29 cellular contexts compared by ENCODE assay signal in the genomic region with DNA sequence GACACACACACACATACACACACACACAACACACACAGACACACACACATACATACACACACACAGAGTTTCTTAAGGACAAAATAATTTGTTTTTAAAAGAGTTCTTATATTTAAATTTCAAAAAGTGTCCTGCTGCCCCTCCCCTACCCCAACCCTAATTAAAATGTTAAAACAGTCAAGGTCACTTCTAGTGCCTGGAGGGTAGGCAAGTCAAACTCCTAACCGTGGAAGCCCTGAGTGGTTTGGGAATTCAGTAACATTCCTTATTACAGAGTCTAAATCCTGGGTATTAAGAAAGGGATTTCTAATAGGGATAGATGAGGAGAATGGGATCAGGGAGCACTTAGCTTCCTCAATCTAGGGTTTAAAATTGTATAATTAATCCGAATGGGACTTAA.
DNase-seq lines count a peak whose midpoint lies in the region; ATAC-seq, FAIRE-seq and TF ChIP-seq lines count a peak whose summit lies in the region.
"Had no signal": no experiment of that assay in that cellular context is flagged by ENCODE, and none has a peak within 500 bp of the region (broad histone marks: within the 10 kb centered on the region; RNA-seq: fewer than 3 reads in every experiment).

No MANE protein-coding gene starts in this region.

- H3K4ac ChIP-seq in H9 (ENCODE audit: low read depth, low read length): no peak overlapping the region
- no peak overlapping the region for H3K4ac ChIP-seq in H1 (replicated peaks; ENCODE audit: insufficient read length, low read depth, low read length)

- H3K27ac ChIP-seq in H9 (ENCODE audit: insufficient read length, low read depth, low read length) (no peak overlapping the region), H1 (ENCODE audit: low read depth, low read length) (no peak overlapping the region), upper lobe of right lung (no peak overlapping the region)
- H3K27ac ChIP-seq: BLaER1 had no signal

- DNase-seq in H9 (no peak), NCI-H82 treated with DMSO at 0.1 percent for 48 hours (lab: John Stamatoyannopoulos, UW; ENCODE audit: unreplicated experiment) (peak; percentile 22), H1 (ENCODE audit: low read depth in 1 of 2, low spot score in 2 of 2) (no peak), urothelium cell line (ENCODE audit: low spot score) (no peak), upper lobe of right lung (no peak), cortex of kidney (lab: John Stamatoyannopoulos, UW) (no peak), SHP77 (lab: John Stamatoyannopoulos, UW) (no peak), GM13977 (ENCODE audit: low spot score) (no peak)
- DNase-seq: 8988T; ACHN; BE2C; C1 segment of cervical spinal cord; CD4-positive, alpha-beta memory T cell; CD4-positive, CD25-positive, alpha-beta regulatory T cell; CD8-positive, alpha-beta memory T cell; COR-L47; DMS 273 treated with DMSO at 0.1 percent for 48 hours; DMS153; DMS53; DMS79; DND-41; EL; GDM1 had no signal

- H2BK12ac ChIP-seq in H9 (ENCODE audit: insufficient read length, low read depth, low read length) (no peak overlapping the region), H1 (ENCODE audit: low read depth, low read length) (peak overlapping the region; percentile 5; the same call in 1 of the 2 replicates)

- no peaks in the 10 kb centered on the region for H4K20me1 ChIP-seq in H9 (ENCODE audit: control insufficient read depth, insufficient read depth, insufficient read length)
- no peaks in the 10 kb centered on the region for H4K20me1 ChIP-seq in H1 (replicated peaks in 1 of 2; ENCODE audit: control insufficient read depth in 1 of 2, insufficient read depth in 2 of 2, low read length in 2 of 2)
- H4K20me1 ChIP-seq: BLaER1 had no signal

- no peak overlapping the region for H4K5ac ChIP-seq in H9 (ENCODE audit: insufficient read length, low read depth, low read length)
- no peak overlapping the region for H4K5ac ChIP-seq in H1 (ENCODE audit: insufficient read length, low read depth, low read length)

- no peaks in the 10 kb centered on the region for H3K79me2 ChIP-seq in H9 (ENCODE audit: insufficient read depth, low read length)
- no peaks in the 10 kb centered on the region for H3K79me2 ChIP-seq in H1 (ENCODE audit: control insufficient read depth in 1 of 2, insufficient read depth in 2 of 2, low read length in 2 of 2)

- intact Hi-C loops in upper lobe of right lung (cut with DNase I): no loop called here

- CTCF ChIA-PET in H1 (lab: Charles Lee; ENCODE audit: partially characterized antibody): interaction anchor here (0.9 kb wide), 1 partner anchor 254 kb away, joined by 4 read pairs; no protein-coding TSS in a partner anchor

- no peak overlapping the region for H2BK15ac ChIP-seq in H9 (ENCODE audit: low read depth, low read length)
- no peak overlapping the region for H2BK15ac ChIP-seq in H1 (ENCODE audit: low read length)

- H4K91ac ChIP-seq in H9 (ENCODE audit: insufficient read length, low read depth, low read length): no peak overlapping the region
- H4K91ac ChIP-seq in H1 (replicated peaks; ENCODE audit: insufficient read length, low read length): no peak overlapping the region

- H3K23ac ChIP-seq in H9 (ENCODE audit: insufficient read length, low read depth, low read length): no peak overlapping the region
- no peak overlapping the region for H3K23ac ChIP-seq in H1 (ENCODE audit: insufficient read length)

- H2AFZ ChIP-seq in H9 (ENCODE audit: low read length) (no peak overlapping the region), H1 (ENCODE audit: low read length) (no peak overlapping the region)

- WGBS in H9 (ENCODE audit: extremely low coverage, insufficient read length, low lambda C conversion rate): no CpG with 5 or more reads among the region's 2 CpGs
- WGBS in H1 (ENCODE audit: extremely low coverage in 1 of 2, insufficient coverage in 1 of 2, insufficient read length in 1 of 2, insufficient replicate concordance in 2 of 2, low coverage in 1 of 2, low lambda C conversion rate in 2 of 2, missing lambda C conversion rate in 1 of 2), 2 experiments: 59% methylated on average over 2 of the region's 2 CpGs; no CpG with 5 or more reads in 1 of the 2 experiments

- H2BK5ac ChIP-seq in H9 (ENCODE audit: insufficient read length, low read length) (no peak overlapping the region), H1 (ENCODE audit: low read depth, low read length) (no peak overlapping the region)

- H3K4me3 ChIP-seq in H1 (ENCODE audit: extremely low read depth in 1 of 4, insufficient read depth in 2 of 4, low read depth in 3 of 4, low read length in 4 of 4): no peak overlapping the region
- no peak overlapping the region for H3K4me3 ChIP-seq in upper lobe of right lung
- H3K4me3 ChIP-seq: BLaER1, GM12878 had no signal

- no peak overlapping the region for H2BK120ac ChIP-seq in H9 (ENCODE audit: low read depth, low read length, poor library complexity, severe bottlenecking)
- H2BK120ac ChIP-seq in H1 (replicated peaks; ENCODE audit: low read depth, low read length): no peak overlapping the region

- POLR2A ChIA-PET in H1 (lab: Charles Lee; ENCODE audit: partially characterized antibody): no interaction called here

- H2BK20ac ChIP-seq in H9 (ENCODE audit: low read depth, low read length, poor library complexity, severe bottlenecking) (no peak overlapping the region), H1 (ENCODE audit: low read length) (no peak overlapping the region)

- no peak for ATAC-seq in upper lobe of right lung
- ATAC-seq: GM12878 had no signal

- H3K14ac ChIP-seq in H9 (ENCODE audit: insufficient read depth, low read length) (no peak overlapping the region), H1 (ENCODE audit: insufficient read length) (no peak overlapping the region)

- H3K27me3 Mint-ChIP-seq in H9 (ENCODE audit: low read depth): no peaks in the 10 kb centered on the region
- H3K27me3 Mint-ChIP-seq: CD4-positive, CD25-positive, alpha-beta regulatory T cell; CD8-positive, alpha-beta memory T cell had no signal

- no peak overlapping the region for H2AK5ac ChIP-seq in H9 (ENCODE audit: insufficient read length, low read length)
- no peak overlapping the region for H2AK5ac ChIP-seq in H1 (ENCODE audit: low read depth, low read length)

- H3K23me2 ChIP-seq in H9 (ENCODE audit: insufficient read length, low read depth, low read length, poor library complexity, severe bottlenecking) (no peaks in the 10 kb centered on the region), H1 (ENCODE audit: low read depth, low read length) (no peaks in the 10 kb centered on the region; the same call in 1 of the 2 replicates)

- no peak for TF ChIP-seq RAD21 in H1 (IDR thresholded peaks at IDR 0.05 in 1 of 2, conservative IDR thresholded peaks at IDR 0.05 in 1 of 2; ENCODE audit: low read depth in 2 of 2, low read length in 2 of 2)

- H4K8ac ChIP-seq in H9 (replicated peaks; ENCODE audit: insufficient read length, low read depth, low read length) (no peak overlapping the region), H1 (ENCODE audit: extremely low read depth, insufficient read depth, low read length) (no peak overlapping the region; the same call in 1 of the 2 replicates)

- peaks cover 19 to 21% of the 10 kb centered on the region in 2 experiments for H3K4me1 Mint-ChIP-seq in H9
- H3K4me1 Mint-ChIP-seq: CD14-positive monocyte; CD4-positive, alpha-beta memory T cell; CD4-positive, CD25-positive, alpha-beta regulatory T cell; CD8-positive, alpha-beta memory T cell had no signal

- no peaks in the 10 kb centered on the region for H3K9me3 Mint-ChIP-seq in H9

- TF ChIP-seq POLR2A in H1 (IDR thresholded peaks at IDR 0.05; ENCODE audit: control extremely low read depth in 1 of 2, low read depth in 2 of 2, low read length in 2 of 2): no peak

- H3K36me3 ChIP-seq in H1 (ENCODE audit: control insufficient read depth in 2 of 4, insufficient read depth in 4 of 4, low read length in 3 of 4): no peaks in the 10 kb centered on the region
- H3K36me3 ChIP-seq in upper lobe of right lung: no peaks in the 10 kb centered on the region
- H3K36me3 ChIP-seq: BE2C, BLaER1 had no signal

- H3K4me2 ChIP-seq in H9 (ENCODE audit: insufficient read depth, insufficient read length, low read length) (no peak overlapping the region), H1 (ENCODE audit: insufficient read depth in 1 of 2, low read depth in 2 of 2, low read length in 2 of 2) (no peak overlapping the region)
- H3K4me2 ChIP-seq: BLaER1 had no signal

- H3K9ac ChIP-seq in H9 (ENCODE audit: extremely low read depth, insufficient read length, low read length) (no peak overlapping the region), H1 (replicated peaks in 1 of 4; ENCODE audit: extremely low read depth in 1 of 4, low read depth in 3 of 4, low read length in 3 of 4) (no peak overlapping the region)
- H3K9ac ChIP-seq: BLaER1 had no signal

- H3K79me1 ChIP-seq in H9 (ENCODE audit: insufficient read depth, low read depth, low read length, poor library complexity, severe bottlenecking) (no peaks in the 10 kb centered on the region), H1 (ENCODE audit: low read depth, low read length) (no peaks in the 10 kb centered on the region)

- peak overlapping the region in 2 of 3 experiments; percentile 1 to 32; a peak in 4 of 7 replicates for H3K27ac Mint-ChIP-seq in H9
- H3K27ac Mint-ChIP-seq: CD14-positive monocyte; CD4-positive, alpha-beta memory T cell; CD4-positive, CD25-positive, alpha-beta regulatory T cell; CD8-positive, alpha-beta memory T cell had no signal

- no peak overlapping the region for H3K4me3 Mint-ChIP-seq in H9
- H3K4me3 Mint-ChIP-seq: CD14-positive monocyte; CD4-positive, alpha-beta memory T cell; CD4-positive, CD25-positive, alpha-beta regulatory T cell; CD8-positive, alpha-beta memory T cell had no signal

- H3K18ac ChIP-seq in H9 (ENCODE audit: insufficient read length, low read depth, low read length) (no peak overlapping the region), H1 (ENCODE audit: extremely low read depth, low read length) (peak overlapping the region; percentile 56; the same call in 1 of the 2 replicates)

- in situ Hi-C loops in GM13977 (cut with MboI; ENCODE audit: low pct_unique_long_range_greater_than_20kb, low sequenced_read_pairs, unreplicated experiment): no loop called here

- no peaks in the 10 kb centered on the region for H3K36me3 Mint-ChIP-seq in H9 (ENCODE audit: insufficient read depth in 1 of 3, low read depth in 3 of 3)
- H3K36me3 Mint-ChIP-seq: CD14-positive monocyte; CD4-positive, alpha-beta memory T cell; CD4-positive, CD25-positive, alpha-beta regulatory T cell; CD8-positive, alpha-beta memory T cell had no signal

- H3K9me3 ChIP-seq in H9 (ENCODE audit: control insufficient read depth, low read depth, low read length) (no peaks in the 10 kb centered on the region), H1 (ENCODE audit: insufficient read depth in 2 of 2, low read depth in 1 of 2, low read length in 1 of 2) (no peaks in the 10 kb centered on the region), upper lobe of right lung (no peaks in the 10 kb centered on the region)
- H3K9me3 ChIP-seq: BE2C, BLaER1 had no signal

- H3K56ac ChIP-seq in H9 (ENCODE audit: insufficient read length, low read depth, low read length) (no peak overlapping the region), H1 (replicated peaks; ENCODE audit: insufficient read length, low read depth, low read length) (no peak overlapping the region)

- no peaks in the 10 kb centered on the region for H3K27me3 ChIP-seq in H9 (ENCODE audit: insufficient read depth, low read length)
- no peaks in the 10 kb centered on the region for H3K27me3 ChIP-seq in H1 (replicated peaks in 1 of 4; ENCODE audit: control insufficient read depth in 3 of 4, extremely low read depth in 1 of 4, insufficient read depth in 3 of 4, low read length in 3 of 4)
- no peaks in the 10 kb centered on the region for H3K27me3 ChIP-seq in upper lobe of right lung
- H3K27me3 ChIP-seq: BE2C, BLaER1 had no signal

- H3K4me1 ChIP-seq in H9 (ENCODE audit: insufficient read depth, low read length) (peaks cover 2% of the 10 kb centered on the region; the same call in 1 of the 2 replicates), H1 (replicated peaks in 1 of 4; ENCODE audit: control insufficient read depth in 3 of 4, insufficient read depth in 4 of 4, low read length in 3 of 4) (peaks cover 0 to 1% (median 0%) of the 10 kb centered on the region in 4 experiments; a peak in 2 of 7 replicates), upper lobe of right lung (no peaks in the 10 kb centered on the region)
- H3K4me1 ChIP-seq: BE2C, BLaER1 had no signal

- FAIRE-seq in H1 (lab: Jason Lieb, UNC) (no peak), urothelium cell line (lab: Jason Lieb, UNC) (peak; percentile 55)
- FAIRE-seq: A204.1, GM12878, GM12892, GM19239 had no signal

- no peak overlapping the region for H3T11ph ChIP-seq in H9 (ENCODE audit: low read length)

- TF ChIP-seq EP300 in H1 (IDR thresholded peaks at IDR 0.05; ENCODE audit: borderline replicate concordance in 1 of 2, low read depth in 2 of 2, low read length in 2 of 2): no peak

- no peak for TF ChIP-seq CTCF in H9 (conservative IDR thresholded peaks at IDR 0.05)
- no peak for TF ChIP-seq CTCF in H1 (IDR thresholded peaks at IDR 0.05; ENCODE audit: control extremely low read depth in 1 of 3, insufficient read depth in 1 of 3, low read depth in 1 of 3, low read length in 3 of 3)
- TF ChIP-seq CTCF in upper lobe of right lung (IDR thresholded peaks at IDR 0.05): no peak
- TF ChIP-seq CTCF in GM13977 (IDR thresholded peaks at IDR 0.05; ENCODE audit: extremely low read depth, insufficient read depth, missing control alignments): no peak
